14 cellular contexts compared by ENCODE assay signal in genomic region chr2:9765611-9766531, GRCh38.
DNase-seq lines count a peak whose midpoint lies in the region; ATAC-seq and TF ChIP-seq lines count a peak whose summit lies in the region.
"Had no signal": no experiment of that assay in that cellular context is flagged by ENCODE, and none has a peak within 500 bp of the region (broad histone marks: within the 10 kb centered on the region; RNA-seq: fewer than 3 reads in every experiment).

No MANE protein-coding gene starts in this region.

- no peaks in the 10 kb centered on the region for H3K36me3 Mint-ChIP-seq in neural crest cell (ENCODE audit: low read depth)

- H3K4me1 ChIP-seq in Peyer's patch = peaks cover 0 to 45% (median 0%) of the 10 kb centered on the region in 4 donors

- H3K27me3 Mint-ChIP-seq in neural crest cell (ENCODE audit: low read depth) = no peaks in the 10 kb centered on the region

- peak overlapping the region in 2 of 4 donors; percentile 60 to 66 for H3K27ac ChIP-seq in Peyer's patch
- H3K27ac ChIP-seq: tibial nerve had no signal

- ATAC-seq in HG03196 (IDR thresholded peaks at IDR 0.05; ENCODE audit: unreplicated experiment) = no peak
- no peak for ATAC-seq in HG03565 (IDR thresholded peaks at IDR 0.05; ENCODE audit: unreplicated experiment)
- no peak for ATAC-seq in GM21737 (IDR thresholded peaks at IDR 0.05; ENCODE audit: unreplicated experiment)

- H3K27ac Mint-ChIP-seq in neural crest cell (ENCODE audit: unreplicated experiment) = peak overlapping the region; percentile 75
- H3K27ac Mint-ChIP-seq: B cell; T-helper 1 cell treated with Interleukin-12 subunit alpha and Interleukin-12 subunit beta and Interleukin-4 antibody, amounts not matched to agents 30 μg/mL and 1 μg/mL, for 36 hours had no signal

- H3K36me3 ChIP-seq in Peyer's patch = no peaks in the 10 kb centered on the region
- H3K36me3 ChIP-seq: tibial nerve had no signal

- no peaks in the 10 kb centered on the region for H3K9me3 ChIP-seq in Peyer's patch
- H3K9me3 ChIP-seq: tibial nerve had no signal

- peak; percentile 5 for TF ChIP-seq CTCF in GM10266 (IDR thresholded peaks at IDR 0.05; ENCODE audit: control insufficient read depth, insufficient read depth, low read depth, missing control alignments)
- peak in 3 of 6 experiments; percentile 12 to 35 (median 31) for TF ChIP-seq CTCF in Peyer's patch (IDR thresholded peaks at IDR 0.05)
- no peak for TF ChIP-seq CTCF in epithelial cell of esophagus (IDR thresholded peaks at IDR 0.05; ENCODE audit: insufficient read depth, low read depth, low read length, missing control alignments)
- no peak for TF ChIP-seq CTCF in neural crest cell (conservative IDR thresholded peaks at IDR 0.05)

- H3K4me1 Mint-ChIP-seq in neural crest cell = peaks cover 39% of the 10 kb centered on the region

- no peak for DNase-seq in GM10266 (ENCODE audit: extremely low spot score)
- DNase-seq in Peyer's patch = peak in 2 of 3 donors; percentile 61 to 64
- DNase-seq in epithelial cell of esophagus (ENCODE audit: low read depth) = peak; percentile 73
- DNase-seq in neural crest cell (ENCODE audit: low read depth, low spot score) = no peak
- no peak for DNase-seq in AG08395 (ENCODE audit: low spot score)
- DNase-seq: activated CD4-positive, alpha-beta T cell treated with anti-CD3 and anti-CD28 coated beads for 48 hours; DMS79; NCI-H1105 had no signal

- H3K4me3 Mint-ChIP-seq in neural crest cell = no peak overlapping the region
- H3K4me3 Mint-ChIP-seq: B cell; T-helper 1 cell treated with Interleukin-12 subunit alpha and Interleukin-12 subunit beta and Interleukin-4 antibody, amounts not matched to agents 30 μg/mL and 1 μg/mL, for 36 hours had no signal

- H3K4me3 ChIP-seq in Peyer's patch = no peak overlapping the region
- H3K4me3 ChIP-seq in epithelial cell of esophagus (ENCODE audit: low read length) = no peak overlapping the region
- H3K4me3 ChIP-seq: tibial nerve had no signal

- no peaks in the 10 kb centered on the region for H3K27me3 ChIP-seq in Peyer's patch
- H3K27me3 ChIP-seq: tibial nerve had no signal

- TF ChIP-seq POLR2A in Peyer's patch (IDR thresholded peaks at IDR 0.05) = no peak

- no peaks in the 10 kb centered on the region for H3K9me3 Mint-ChIP-seq in neural crest cell
- H3K9me3 Mint-ChIP-seq: T-helper 1 cell treated with Interleukin-12 subunit alpha and Interleukin-12 subunit beta and Interleukin-4 antibody, amounts not matched to agents 30 μg/mL and 1 μg/mL, for 36 hours had no signal

Comparison
In these comparisons a context has a peak if more than half of its experiments do, and no peak if none do; other contexts are left out.
1. DNase-seq: peak in Peyer's patch (2 of 3) and epithelial cell of esophagus (single experiment); none in GM10266 (single experiment), neural crest cell (single experiment) and AG08395 (single experiment).